8 cellular contexts compared by ENCODE assay signal in genomic region chr6:158816803-158817202, GRCh38. TPM values are rescaled to one million over a fixed set of nuclear protein-coding genes. Genes with fewer than 3 reads are reported as not detected.
DNase-seq lines count a peak whose midpoint lies in the region; FAIRE-seq and TF ChIP-seq lines count a peak whose summit lies in the region.
"Not testable (repeated sequence)": the region's sequence is repeated elsewhere in the genome, so short reads cannot be mapped to it uniquely, and the experiment has no call there.

No MANE protein-coding gene starts in this region.

- not testable (repeated sequence) for H3K9me3 ChIP-seq in HUES64 (ENCODE audit: insufficient read depth, low read depth, low read length); ascending aorta; keratinocyte (ENCODE audit: control insufficient read depth, low read depth, low read length); neural progenitor cell (ENCODE audit: low read depth); stomach

- not testable (repeated sequence) for FAIRE-seq in keratinocyte (lab: Jason Lieb, UNC)

- H3K79me2 ChIP-seq in keratinocyte (ENCODE audit: control insufficient read depth, insufficient read depth, low read length) (peaks cover 62% of the 10 kb centered on the region), neural progenitor cell (ENCODE audit: low read depth) (peaks cover 62% of the 10 kb centered on the region)

- H3K4me1 ChIP-seq in HUES64 (ENCODE audit: insufficient read depth, low read length) (peaks cover 50% of the 10 kb centered on the region), ascending aorta (peaks cover 0 to 19% of the 10 kb centered on the region in 2 donors), keratinocyte (ENCODE audit: control insufficient read depth, extremely low read depth, insufficient read depth, low read length) (peaks cover 45% of the 10 kb centered on the region), neural progenitor cell (peaks cover 29% of the 10 kb centered on the region), stomach (peaks cover 18 to 65% (median 55%) of the 10 kb centered on the region in 4 donors)

- not testable (repeated sequence) for H3K36me3 ChIP-seq in BJ (ENCODE audit: control insufficient read depth, insufficient read depth, low read length); ascending aorta; neural progenitor cell
- peaks cover 59% of the 10 kb centered on the region for H3K36me3 ChIP-seq in HUES64 (ENCODE audit: insufficient read depth, low read length)
- peaks cover 14 to 39% of the 10 kb centered on the region in 2 experiments for H3K36me3 ChIP-seq in keratinocyte (ENCODE audit: control insufficient read depth in 2 of 2, extremely low read depth in 1 of 2, insufficient read depth in 2 of 2, low read length in 2 of 2)
- H3K36me3 ChIP-seq in stomach: peaks cover 0 to 22% (median 5%) of the 10 kb centered on the region in 4 donors

- H3K9ac ChIP-seq in HUES64 (ENCODE audit: low read depth, low read length) (peak overlapping the region; percentile 81), keratinocyte (ENCODE audit: control insufficient read depth, extremely low read depth, insufficient read depth, low read length) (peak overlapping the region; percentile 99)
- not testable (repeated sequence) for H3K9ac ChIP-seq in neural progenitor cell

- not testable (repeated sequence) for H3K27me3 Mint-ChIP-seq in neural progenitor cell (ENCODE audit: insufficient read depth, low read depth)

- WGBS in HUES64: 39% methylated on average over 7 of the region's 7 CpGs
- WGBS in stomach, 5 donors: 30 to 44% (median 40%) methylated on average over 7 of the region's 7 CpGs

- peaks cover 26% of the 10 kb centered on the region for H3K36me3 Mint-ChIP-seq in neural progenitor cell

- TF ChIP-seq EP300 in stomach (IDR thresholded peaks at IDR 0.05): not testable (repeated sequence)

- peak overlapping the region; percentile 68 for H3K4me3 ChIP-seq in BJ (ENCODE audit: low read depth, low read length)
- peak overlapping the region; percentile 93 for H3K4me3 ChIP-seq in HUES64 (ENCODE audit: low read length)
- H3K4me3 ChIP-seq in ascending aorta: peak overlapping the region; percentile 81 to 96
- peak overlapping the region; percentile 86 for H3K4me3 ChIP-seq in epithelial cell of esophagus (ENCODE audit: low read length)
- H3K4me3 ChIP-seq in keratinocyte (ENCODE audit: control insufficient read depth in 2 of 3, extremely low read depth in 1 of 3, insufficient read depth in 2 of 3, low read depth in 1 of 3, low read length in 3 of 3): peak overlapping the region; percentile 87 to 100 (median 97)
- peak overlapping the region; percentile 70 for H3K4me3 ChIP-seq in neural progenitor cell
- H3K4me3 ChIP-seq in stomach: peak overlapping the region; percentile 71 to 92 (median 84)

- H3K9me1 ChIP-seq in keratinocyte (ENCODE audit: control insufficient read depth, extremely low read depth, insufficient read depth, low read length): not testable (repeated sequence)

- intact Hi-C loops in ascending aorta (cut with DNase I): loop anchor here (5.0 to 10.0 kb wide), 2 partner anchors 185 to 252 kb away; partner anchors contain the start of genes RSPH3 and TMEM181
- intact Hi-C loops in stomach (cut with DNase I; ENCODE audit: low total_unique reads): not testable (repeated sequence)

- H3K4me2 ChIP-seq in keratinocyte (ENCODE audit: control insufficient read depth, extremely low read depth, insufficient read depth, low read depth, low read length) (peak overlapping the region; percentile 91), neural progenitor cell (peak overlapping the region; percentile 86)

- peak overlapping the region; percentile 99 for H3K4me3 Mint-ChIP-seq in neural progenitor cell

- not testable (repeated sequence) for DNase-seq in BJ (ENCODE audit: low read depth); ascending aorta (ENCODE audit: low spot score in 2 of 2); epithelial cell of esophagus (ENCODE audit: low read depth); keratinocyte (ENCODE audit: low read depth, low spot score); neural progenitor cell (ENCODE audit: low spot score); stomach

- not testable (repeated sequence) for H2AFZ ChIP-seq in keratinocyte (ENCODE audit: control insufficient read depth, low read length); neural progenitor cell (replicated peaks)

- not testable (repeated sequence) for TF ChIP-seq CTCF in BJ (IDR thresholded peaks at IDR 0.05; ENCODE audit: insufficient read depth, low read depth, low read length); VCaP (conservative IDR thresholded peaks at IDR 0.05); ascending aorta (IDR thresholded peaks at IDR 0.05); epithelial cell of esophagus (IDR thresholded peaks at IDR 0.05; ENCODE audit: insufficient read depth, low read depth, low read length, missing control alignments); keratinocyte (optimal IDR thresholded peaks at IDR 0.05 in 1 of 3, IDR thresholded peaks at IDR 0.05 in 1 of 3, conservative IDR thresholded peaks at IDR 0.05 in 1 of 3; ENCODE audit: extremely low read depth in 1 of 3, insufficient read depth in 2 of 3, low read length in 3 of 3); neural progenitor cell (IDR thresholded peaks at IDR 0.05); stomach (IDR thresholded peaks at IDR 0.05)

- not testable (repeated sequence) for H3K9me3 Mint-ChIP-seq in neural progenitor cell

- TF ChIP-seq POLR2A in stomach (IDR thresholded peaks at IDR 0.05): not testable (repeated sequence)

- H3K27ac ChIP-seq in HUES64 (ENCODE audit: low read depth, low read length): peak overlapping the region; percentile 37; the same call in 1 of the 2 replicates
- H3K27ac ChIP-seq in VCaP: peak overlapping the region; percentile 91
- not testable (repeated sequence) for H3K27ac ChIP-seq in ascending aorta, neural progenitor cell
- peak overlapping the region; percentile 98 for H3K27ac ChIP-seq in keratinocyte (ENCODE audit: control insufficient read depth, insufficient read depth, low read length)
- peak overlapping the region; percentile 25 to 99 (median 98) for H3K27ac ChIP-seq in stomach

- dilution Hi-C loops in keratinocyte (cut with MboI; ENCODE audit: extremely low pct_ligation_motif_present, low sequenced_read_pairs): not testable (repeated sequence)

- peaks cover 46% of the 10 kb centered on the region for H4K20me1 ChIP-seq in keratinocyte (ENCODE audit: control insufficient read depth, extremely low read depth, insufficient read depth, low read length)
- peaks cover 62% of the 10 kb centered on the region for H4K20me1 ChIP-seq in neural progenitor cell (ENCODE audit: low read depth)

- peaks cover 10% of the 10 kb centered on the region for H3F3A ChIP-seq in neural progenitor cell (ENCODE audit: low read depth)

- POLR2A ChIA-PET in BJ (lab: Charles Lee): interaction anchor here (0.5 kb wide), 1 partner anchor 58 kb away, joined by 8 read pairs; no protein-coding TSS in a partner anchor

- CTCF ChIA-PET in BJ (lab: Yijun Ruan, JAX): interaction anchor here (1.1 kb wide), 1 partner anchor 318 kb away, joined by 4 read pairs; no protein-coding TSS in a partner anchor

- peaks cover 49% of the 10 kb centered on the region for H3K4me1 Mint-ChIP-seq in neural progenitor cell

- H3K27me3 ChIP-seq in BJ (ENCODE audit: control insufficient read depth, insufficient read depth, low read length); HUES64 (ENCODE audit: insufficient read depth, low read length); ascending aorta; keratinocyte (ENCODE audit: control insufficient read depth, extremely low read depth, insufficient read depth, low read length); neural progenitor cell; stomach: not testable (repeated sequence)

- not testable (repeated sequence) for H3K27ac Mint-ChIP-seq in neural progenitor cell

RNA-seq across cellular contexts. Expression of gene EZR, which starts 2.4 kb away (rescaled TPM):
- polyA plus RNA-seq in BJ (2011; rRNA removed) (113 and 117 TPM in 2 replicates), keratinocyte (261 to 315 TPM (median 277 TPM) in 3 replicates), stomach (100 to 1,000 TPM; 121 to 231 (median 205) TPM)
- 76.5 and 83.8 TPM in 2 replicates for polyA minus RNA-seq in BJ (2011; rRNA and poly(A)+ RNA removed)
- polyA plus RNA-seq in HUES64 (2013, experiment 1 of 2): 158 TPM
- 143 TPM for polyA plus RNA-seq in HUES64 (2013, experiment 2 of 2)
- total RNA-seq in ascending aorta (49.7 TPM), neural progenitor cell (ENCODE audit: low replicate concordance) (52.0 and 61.4 TPM in 2 replicates), stomach (100 to 1,000 TPM in 3 of 5 donors, 10 to 100 TPM in 2; 69.5 to 317 (median 295) TPM)
- polyA plus RNA-seq in keratinocyte (2011; ENCODE audit: low read depth): 132 TPM
- 255 and 263 TPM in 2 replicates for polyA plus RNA-seq in keratinocyte (2011; cell fraction: cytosol; rRNA removed)
- polyA plus RNA-seq in keratinocyte (2011; cell fraction: nucleus; rRNA removed): 396 and 431 TPM in 2 replicates
- 252 and 297 TPM in 2 replicates for polyA plus RNA-seq in keratinocyte (2012; ENCODE audit: low replicate concordance)
- 201 to 226 TPM (median 219 TPM) in 3 replicates for polyA minus RNA-seq in keratinocyte
- polyA minus RNA-seq in keratinocyte (2011; cell fraction: cytosol; rRNA and poly(A)+ RNA removed): 188 TPM
- polyA minus RNA-seq in keratinocyte (2011; cell fraction: nucleus; rRNA and poly(A)+ RNA removed): 136 and 235 TPM in 2 replicates
